Comparison of ENCODE assay signal across 20 cellular contexts in genomic region chr12:94027561-94027960, GRCh38.
DNase-seq lines count a peak whose midpoint lies in the region; ATAC-seq, FAIRE-seq and TF ChIP-seq lines count a peak whose summit lies in the region.
"Had no signal": no experiment of that assay in that cellular context is flagged by ENCODE, and none has a peak within 500 bp of the region (broad histone marks: within the 10 kb centered on the region; RNA-seq: fewer than 3 reads in every experiment).

No MANE protein-coding gene starts in this region.

- DNase-seq in HepG2 (ENCODE audit: low spot score) (no peak), esophagus muscularis mucosa (ENCODE audit: extremely low spot score) (peak; percentile 31), left colon (no peak), small intestine (peak; percentile 82), neuronal stem cell (ENCODE audit: low spot score) (no peak), NCI-H128 (lab: John Stamatoyannopoulos, UW; ENCODE audit: unreplicated experiment) (no peak), medulla oblongata (ENCODE audit: extremely low spot score) (no peak)
- DNase-seq: ACHN; BE2C; C1 segment of cervical spinal cord; Caco-2; CD4-positive, CD25-positive, alpha-beta regulatory T cell; DMS53; DND-41; EL; HCEC 1CT had no signal

- H3K4me2 ChIP-seq in HepG2 (ENCODE audit: low read depth, low read length), result no peak overlapping the region
- H3K4me2 ChIP-seq in neuronal stem cell (ENCODE audit: insufficient read depth, low read length, poor library complexity, severe bottlenecking), result no peak overlapping the region

- no peak overlapping the region for H2BK5ac ChIP-seq in neuronal stem cell (ENCODE audit: low read length)

- no peak overlapping the region for H4K91ac ChIP-seq in neuronal stem cell (ENCODE audit: low read depth, low read length, poor library complexity)

- ATAC-seq in HepG2, result no peak
- ATAC-seq in left colon, result peak; percentile 22
- ATAC-seq: GM12878 had no signal

- TF ChIP-seq CTCF in liver (IDR thresholded peaks at IDR 0.05; ENCODE audit: low read depth, low read length, missing input control), result no peak
- no peak for TF ChIP-seq CTCF in HepG2 (CRISPR knock-in tag; IDR thresholded peaks at IDR 0.05)
- no peak for TF ChIP-seq CTCF in esophagus muscularis mucosa (IDR thresholded peaks at IDR 0.05)

- no peak overlapping the region for H3K9ac ChIP-seq in liver (ENCODE audit: low read depth in 1 of 2, low read length in 2 of 2)
- H3K9ac ChIP-seq in HepG2 (ENCODE audit: insufficient read depth, low read depth, low read length), result no peak overlapping the region
- H3K9ac ChIP-seq in neuronal stem cell (ENCODE audit: low read depth, low read length, poor library complexity), result no peak overlapping the region

- H2AFZ ChIP-seq in HepG2 (ENCODE audit: low read length) (no peak overlapping the region), neuronal stem cell (ENCODE audit: low read length) (no peak overlapping the region)

- H3K27ac ChIP-seq in liver (ENCODE audit: low read depth in 1 of 2, low read length in 2 of 2), result no peak overlapping the region
- H3K27ac ChIP-seq in HepG2 (ENCODE audit: extremely low read length, insufficient read depth, low read length), result no peak overlapping the region
- H3K27ac ChIP-seq in esophagus muscularis mucosa (replicated peaks in 1 of 4), result no peak overlapping the region
- no peak overlapping the region for H3K27ac ChIP-seq in small intestine (ENCODE audit: low read depth in 1 of 2, low read length in 1 of 2)
- H3K27ac ChIP-seq in neuronal stem cell (replicated peaks; ENCODE audit: low read length), result no peak overlapping the region

- TF ChIP-seq EP300 in HepG2 (IDR thresholded peaks at IDR 0.05; ENCODE audit: low read depth in 2 of 2, low read length in 2 of 2) (no peak), HepG2 (CRISPR knock-in tag; IDR thresholded peaks at IDR 0.05; ENCODE audit: borderline replicate concordance) (no peak), esophagus muscularis mucosa (IDR thresholded peaks at IDR 0.05) (no peak)

- in situ Hi-C loops in HepG2 (cut with HindIII; ENCODE audit: extremely low pct_ligation_motif_present, low pct_unique_long_range_greater_than_20kb), result no loop called here

- BruUV-seq in HepG2 (replicated peaks; lab: Mats Ljungman, UMichigan), result no TSS peak

- no peak overlapping the region for H2BK12ac ChIP-seq in neuronal stem cell (ENCODE audit: low read length)

- H3K14ac ChIP-seq in neuronal stem cell (ENCODE audit: low read length), result no peak overlapping the region

- no peaks in the 10 kb centered on the region for H4K20me1 ChIP-seq in HepG2 (ENCODE audit: insufficient read depth, low read length)

- WGBS in liver, result 38% methylated on average over 3 of the region's 3 CpGs
- 14% methylated on average over 3 of the region's 3 CpGs for WGBS in HepG2 (ENCODE audit: low lambda C conversion rate)
- 79% methylated on average over 3 of the region's 3 CpGs for WGBS in esophagus muscularis mucosa
- 11 to 63% (median 41%) methylated on average over 3 of the region's 3 CpGs for WGBS in small intestine, 3 donors
- no CpG with 5 or more reads among the region's 3 CpGs for WGBS in neuronal stem cell (ENCODE audit: extremely low coverage in 2 of 2, insufficient read length in 2 of 2, insufficient replicate concordance in 1 of 2), 2 donors

- POLR2A ChIA-PET in HepG2 (lab: Yijun Ruan, JAX), result no interaction called here

- CTCF ChIA-PET in HepG2 (lab: Yijun Ruan, JAX; ENCODE audit: low intra/inter-chr PET ratio, low total read pairs), result no interaction called here

- no peaks in the 10 kb centered on the region for H3K27me3 ChIP-seq in liver (ENCODE audit: control insufficient read depth in 4 of 4, insufficient read depth in 4 of 4, low read length in 3 of 4)
- no peaks in the 10 kb centered on the region; a peak in 1 of 5 replicates for H3K27me3 ChIP-seq in HepG2 (ENCODE audit: control insufficient read depth in 1 of 2, insufficient read depth in 2 of 2, low read length in 2 of 2)
- no peaks in the 10 kb centered on the region for H3K27me3 ChIP-seq in esophagus muscularis mucosa
- peaks cover 0 to 2% of the 10 kb centered on the region in 2 donors for H3K27me3 ChIP-seq in small intestine (ENCODE audit: control insufficient read depth in 2 of 2, insufficient read depth in 2 of 2, low read length in 2 of 2)
- no peaks in the 10 kb centered on the region for H3K27me3 ChIP-seq in neuronal stem cell (ENCODE audit: control insufficient read depth in 3 of 3, insufficient read depth in 3 of 3, low read depth in 1 of 3, low read length in 3 of 3)

- no peak overlapping the region for H2BK120ac ChIP-seq in neuronal stem cell (ENCODE audit: low read depth, low read length)

- H2AK5ac ChIP-seq in neuronal stem cell (ENCODE audit: low read depth, low read length), result no peak overlapping the region

- FAIRE-seq in HepG2 (lab: Jason Lieb, UNC) (no peak), small intestine (lab: Jason Lieb, UNC) (no peak)
- FAIRE-seq: A204.1, GM12878, H54 had no signal

- H3K79me2 ChIP-seq in HepG2 (ENCODE audit: insufficient read depth, low read length), result no peaks in the 10 kb centered on the region

- no peaks in the 10 kb centered on the region for H3K79me1 ChIP-seq in neuronal stem cell (ENCODE audit: low read depth, low read length)

- H2BK15ac ChIP-seq in neuronal stem cell (ENCODE audit: low read length), result no peak overlapping the region

- H3K18ac ChIP-seq in neuronal stem cell (ENCODE audit: low read length), result no peak overlapping the region

- TF ChIP-seq POLR2A in HepG2 (IDR thresholded peaks at IDR 0.05; ENCODE audit: insufficient read depth in 1 of 2, low read depth in 2 of 2, low read length in 2 of 2) (no peak), esophagus muscularis mucosa (IDR thresholded peaks at IDR 0.05; ENCODE audit: low read depth) (no peak)

- peaks cover 1 to 10% (median 6%) of the 10 kb centered on the region in 4 donors for H3K9me3 ChIP-seq in liver (ENCODE audit: control insufficient read depth in 4 of 4, low read length in 3 of 4)
- H3K9me3 ChIP-seq in HepG2 (ENCODE audit: low read length), result peaks cover 9% of the 10 kb centered on the region
- H3K9me3 ChIP-seq in esophagus muscularis mucosa, result peaks cover 0 to 14% (median 14%) of the 10 kb centered on the region in 4 donors
- peaks cover 2% of the 10 kb centered on the region for H3K9me3 ChIP-seq in small intestine (ENCODE audit: control insufficient read depth, low read depth)
- peaks cover 3 to 6% of the 10 kb centered on the region in 2 donors for H3K9me3 ChIP-seq in neuronal stem cell (replicated peaks in 1 of 2; ENCODE audit: control insufficient read depth in 2 of 2, insufficient read depth in 1 of 2, low read depth in 1 of 2, low read length in 2 of 2)
- H3K9me3 ChIP-seq: BE2C had no signal

- H3K4ac ChIP-seq in neuronal stem cell (ENCODE audit: low read length), result no peak overlapping the region

- H3K4me1 ChIP-seq in liver (ENCODE audit: control insufficient read depth in 4 of 4, insufficient read depth in 4 of 4, low read length in 3 of 4) (peaks cover 0 to 3% (median 0%) of the 10 kb centered on the region in 4 donors), HepG2 (ENCODE audit: insufficient read depth, low read length) (no peaks in the 10 kb centered on the region), esophagus muscularis mucosa (no peaks in the 10 kb centered on the region), small intestine (ENCODE audit: control insufficient read depth in 2 of 2, insufficient read depth in 1 of 2, low read depth in 1 of 2, low read length in 1 of 2) (no peaks in the 10 kb centered on the region), neuronal stem cell (ENCODE audit: control insufficient read depth in 2 of 2, insufficient read depth in 1 of 2, low read depth in 1 of 2, low read length in 2 of 2) (peaks cover 0 to 2% of the 10 kb centered on the region in 2 donors)
- H3K4me1 ChIP-seq: BE2C, Caco-2 had no signal

- H3K4me3 ChIP-seq in liver (ENCODE audit: low read depth in 1 of 3, low read length in 3 of 3) (no peak overlapping the region), HepG2 (replicated peaks in 1 of 3; ENCODE audit: insufficient read depth in 1 of 3, low read depth in 2 of 3, low read length in 3 of 3) (no peak overlapping the region), esophagus muscularis mucosa (no peak overlapping the region), small intestine (ENCODE audit: low read depth in 1 of 2, low read length in 2 of 2) (no peak overlapping the region), neuronal stem cell (ENCODE audit: low read length in 2 of 2) (no peak overlapping the region)
- H3K4me3 ChIP-seq: GM12878 had no signal

- H3K23ac ChIP-seq in neuronal stem cell (ENCODE audit: low read depth, low read length, poor library complexity), result no peak overlapping the region

- no peaks in the 10 kb centered on the region for H3K36me3 ChIP-seq in liver (ENCODE audit: control insufficient read depth in 4 of 4, insufficient read depth in 3 of 4, low read depth in 1 of 4, low read length in 3 of 4)
- H3K36me3 ChIP-seq in HepG2 (replicated peaks in 1 of 2; ENCODE audit: control insufficient read depth in 1 of 2, insufficient read depth in 2 of 2, low read length in 2 of 2), result no peaks in the 10 kb centered on the region
- H3K36me3 ChIP-seq in esophagus muscularis mucosa, result no peaks in the 10 kb centered on the region
- no peaks in the 10 kb centered on the region for H3K36me3 ChIP-seq in small intestine (ENCODE audit: control insufficient read depth in 2 of 2, insufficient read depth in 2 of 2, low read length in 2 of 2)
- H3K36me3 ChIP-seq in neuronal stem cell (replicated peaks in 1 of 2; ENCODE audit: control insufficient read depth in 2 of 2, insufficient read depth in 2 of 2, low read length in 2 of 2), result no peaks in the 10 kb centered on the region
- H3K36me3 ChIP-seq: BE2C had no signal

- TF ChIP-seq RAD21 in liver (IDR thresholded peaks at IDR 0.05) (peak in 1 of 2 donors; percentile 18), HepG2 (CRISPR knock-in tag; IDR thresholded peaks at IDR 0.05) (no peak)

- H4K8ac ChIP-seq in neuronal stem cell (ENCODE audit: low read depth, low read length), result no peak overlapping the region

- intact Hi-C loops in HepG2 (cut with micrococcal nuclease; ENCODE audit: unreplicated experiment) (no loop called here), esophagus muscularis mucosa (cut with DNase I) (no loop called here), left colon (cut with DNase I, micrococcal nuclease) (no loop called here)

TF ChIP-seq in liver, 16 proteins besides CTCF, POLR2A, EP300 and RAD21 (continues in another document):
- peak; percentile 72 for TF ChIP-seq FOXA2 (IDR thresholded peaks at IDR 0.05)
- no peak for TF ChIP-seq FOXA1 (IDR thresholded peaks at IDR 0.05)
- no peak for TF ChIP-seq HNF4G (IDR thresholded peaks at IDR 0.05)
- peak; percentile 25 to 34 for TF ChIP-seq RXRA (IDR thresholded peaks at IDR 0.05)

Comparison
In these comparisons a context has a peak if more than half of its experiments do, and no peak if none do; other contexts are left out.
1. DNase-seq: peak in esophagus muscularis mucosa (single experiment) and small intestine (single experiment); none in HepG2 (single experiment), left colon (0 of 2), neuronal stem cell (single experiment), NCI-H128 (single experiment) and medulla oblongata (single experiment).